Comparison of ENCODE assay signal across 7 cellular contexts in the genomic region with DNA sequence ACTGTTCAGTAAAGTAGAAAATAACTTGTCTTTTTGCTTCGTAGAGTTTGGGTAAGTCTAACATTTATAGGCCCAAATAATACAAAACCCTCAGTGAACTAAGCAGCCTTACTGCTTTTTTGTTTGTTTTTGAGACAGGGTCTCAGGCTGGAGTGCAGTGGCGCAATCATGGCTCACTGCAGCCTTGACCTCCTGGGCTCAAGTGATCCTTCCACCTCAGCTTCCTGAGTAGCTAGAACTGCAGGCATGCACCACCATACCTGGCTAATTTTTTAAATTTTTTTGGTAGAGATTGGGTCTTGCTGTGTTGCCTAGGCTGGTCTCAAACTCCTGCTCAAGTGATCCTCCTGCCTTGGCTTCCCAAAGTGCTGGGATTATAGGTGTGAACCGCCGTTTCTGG. TPM values are rescaled to one million over a fixed set of nuclear protein-coding genes. Genes with fewer than 3 reads are reported as not detected.
DNase-seq lines count a peak whose midpoint lies in the region; ATAC-seq and TF ChIP-seq lines count a peak whose summit lies in the region.
"Not testable (repeated sequence)": the region's sequence is repeated elsewhere in the genome, so short reads cannot be mapped to it uniquely, and the experiment has no call there.

No MANE protein-coding gene starts in this region.

- not testable (repeated sequence) for TF ChIP-seq POLR2A in breast epithelium (IDR thresholded peaks at IDR 0.05)

- not testable (repeated sequence) for TF ChIP-seq CTCF in HL-60 (IDR thresholded peaks at IDR 0.05; ENCODE audit: insufficient read depth, low read length); breast epithelium (IDR thresholded peaks at IDR 0.05); nephron progenitor cell (IDR thresholded peaks at IDR 0.05)

- not testable (repeated sequence) for ATAC-seq in activated T-cell treated with anti-CD3 and anti-CD28 coated beads, Interleukin-2, amount 50 U/mL, for 4 hours; stimulated activated naive CD8-positive, alpha-beta T cell treated with anti-CD3 and anti-CD28 coated beads, Interleukin-15, amount 100 ng/mL, for 72 hours
- peak; percentile 19 for ATAC-seq in left colon

- not testable (repeated sequence) for H3K4me1 ChIP-seq in breast epithelium

- peak overlapping the region; percentile 30 for H3K4me3 Mint-ChIP-seq in T-helper 1 cell treated with Interleukin-12 subunit alpha and Interleukin-12 subunit beta and Interleukin-4 antibody, amounts not matched to agents 30 μg/mL and 1 μg/mL, for 36 hours
- peak overlapping the region; percentile 43 for H3K4me3 Mint-ChIP-seq in activated T-cell treated with anti-CD3 and anti-CD28 coated beads, Interleukin-2, amount 50 U/mL, for 4 hours
- not testable (repeated sequence) for H3K4me3 Mint-ChIP-seq in nephron progenitor cell
- peak overlapping the region; percentile 65 to 79 for H3K4me3 Mint-ChIP-seq in stimulated activated naive CD8-positive, alpha-beta T cell treated with anti-CD3 and anti-CD28 coated beads, Interleukin-15, amount 100 ng/mL, for 72 hours

- not testable (repeated sequence) for H3K27me3 Mint-ChIP-seq in T-helper 1 cell treated with Interleukin-12 subunit alpha and Interleukin-12 subunit beta and Interleukin-4 antibody, amounts not matched to agents 30 μg/mL and 1 μg/mL, for 36 hours (ENCODE audit: low read depth); activated T-cell treated with anti-CD3 and anti-CD28 coated beads, Interleukin-2, amount 50 U/mL, for 4 hours (ENCODE audit: low read depth); nephron progenitor cell (ENCODE audit: low read depth, poor library complexity); stimulated activated naive CD8-positive, alpha-beta T cell treated with anti-CD3 and anti-CD28 coated beads, Interleukin-15, amount 100 ng/mL, for 72 hours

- peaks cover 28% of the 10 kb centered on the region for H3K36me3 Mint-ChIP-seq in T-helper 1 cell treated with Interleukin-12 subunit alpha and Interleukin-12 subunit beta and Interleukin-4 antibody, amounts not matched to agents 30 μg/mL and 1 μg/mL, for 36 hours (ENCODE audit: low read depth)
- H3K36me3 Mint-ChIP-seq in activated T-cell treated with anti-CD3 and anti-CD28 coated beads, Interleukin-2, amount 50 U/mL, for 4 hours (ENCODE audit: insufficient read depth) = peaks cover 11% of the 10 kb centered on the region
- H3K36me3 Mint-ChIP-seq in nephron progenitor cell (ENCODE audit: low read depth) = peaks cover 32% of the 10 kb centered on the region

- not testable (repeated sequence) for H3K4me3 ChIP-seq in HL-60 (replicated peaks; ENCODE audit: insufficient read depth, low read length); breast epithelium

- not testable (repeated sequence) for H3K27me3 ChIP-seq in HL-60 (ENCODE audit: insufficient read depth, poor library complexity, severe bottlenecking); breast epithelium

- H3K36me3 ChIP-seq in breast epithelium = not testable (repeated sequence)

- H3K27ac Mint-ChIP-seq in T-helper 1 cell treated with Interleukin-12 subunit alpha and Interleukin-12 subunit beta and Interleukin-4 antibody, amounts not matched to agents 30 μg/mL and 1 μg/mL, for 36 hours = not testable (repeated sequence)
- peak overlapping the region; percentile 84 for H3K27ac Mint-ChIP-seq in nephron progenitor cell
- H3K27ac Mint-ChIP-seq in stimulated activated naive CD8-positive, alpha-beta T cell treated with anti-CD3 and anti-CD28 coated beads, Interleukin-15, amount 100 ng/mL, for 72 hours = peak overlapping the region; percentile 87 to 88

- not testable (repeated sequence) for H3K9me3 ChIP-seq in breast epithelium

- intact Hi-C loops in breast epithelium (cut with DNase I; ENCODE audit: low total_unique reads) = not testable (repeated sequence)
- intact Hi-C loops in left colon (cut with DNase I, micrococcal nuclease) = loop anchor here in 1 of 2 donors (10.0 kb wide), 1 partner anchor 113 kb away; no protein-coding TSS in a partner anchor

- DNase-seq in HL-60 (ENCODE audit: low read depth in 1 of 2, low spot score in 1 of 2); activated T-cell treated with anti-CD3 and anti-CD28 coated beads, Interleukin-2, amount 50 U/mL, for 4 hours; breast epithelium (ENCODE audit: low spot score in 2 of 2); left colon; nephron progenitor cell; stimulated activated naive CD8-positive, alpha-beta T cell treated with anti-CD3 and anti-CD28 coated beads, Interleukin-15, amount 100 ng/mL, for 72 hours: not testable (repeated sequence)

- H3K27ac ChIP-seq in HL-60 (replicated peaks) (peak overlapping the region; percentile 81), breast epithelium (peak overlapping the region; percentile 31 to 60)

- H3K4me1 Mint-ChIP-seq in T-helper 1 cell treated with Interleukin-12 subunit alpha and Interleukin-12 subunit beta and Interleukin-4 antibody, amounts not matched to agents 30 μg/mL and 1 μg/mL, for 36 hours (ENCODE audit: low read depth) = peaks cover 34% of the 10 kb centered on the region
- H3K4me1 Mint-ChIP-seq in activated T-cell treated with anti-CD3 and anti-CD28 coated beads, Interleukin-2, amount 50 U/mL, for 4 hours (ENCODE audit: low read depth) = peaks cover 75% of the 10 kb centered on the region
- peaks cover 30% of the 10 kb centered on the region for H3K4me1 Mint-ChIP-seq in nephron progenitor cell
- H3K4me1 Mint-ChIP-seq in stimulated activated naive CD8-positive, alpha-beta T cell treated with anti-CD3 and anti-CD28 coated beads, Interleukin-15, amount 100 ng/mL, for 72 hours = peaks cover 73% of the 10 kb centered on the region

- H3K9me3 Mint-ChIP-seq in T-helper 1 cell treated with Interleukin-12 subunit alpha and Interleukin-12 subunit beta and Interleukin-4 antibody, amounts not matched to agents 30 μg/mL and 1 μg/mL, for 36 hours; activated T-cell treated with anti-CD3 and anti-CD28 coated beads, Interleukin-2, amount 50 U/mL, for 4 hours; stimulated activated naive CD8-positive, alpha-beta T cell treated with anti-CD3 and anti-CD28 coated beads, Interleukin-15, amount 100 ng/mL, for 72 hours: not testable (repeated sequence)
- peaks cover 16% of the 10 kb centered on the region for H3K9me3 Mint-ChIP-seq in nephron progenitor cell

RNA-seq across cellular contexts. Expression of a gene that starts 19.0 kb away (rescaled TPM):
- 10 to 100 TPM; 63.6 to 67.1 (median 63.6) TPM for total RNA-seq in activated T-cell treated with anti-CD3 and anti-CD28 coated beads, Interleukin-2, amount 50 U/mL, for 4 hours
- 10 to 100 TPM; 46.9 to 66.2 (median 57.8) TPM for total RNA-seq in breast epithelium
- total RNA-seq in left colon = 10 to 100 TPM; 67.4 to 68.2 TPM

RNA-seq across cellular contexts. Expression of a gene that starts 31.1 kb away (rescaled TPM):
- under 1 TPM; 0.15 to 0.21 (median 0.16) TPM for total RNA-seq in activated T-cell treated with anti-CD3 and anti-CD28 coated beads, Interleukin-2, amount 50 U/mL, for 4 hours
- 100 to 1,000 TPM in 1 of 3 donors, 10 to 100 TPM in 2; 46.2 to 155 (median 51.2) TPM for total RNA-seq in breast epithelium
- total RNA-seq in left colon = 10 to 100 TPM in 1 of 2 donors, 1 to 10 TPM in 1; 4.1 to 23.5 TPM

RNA-seq across cellular contexts. Expression of a gene that starts 43.0 kb away (rescaled TPM):
- total RNA-seq in activated T-cell treated with anti-CD3 and anti-CD28 coated beads, Interleukin-2, amount 50 U/mL, for 4 hours = 10 to 100 TPM; 22.0 to 23.2 (median 22.2) TPM
- 1 to 10 TPM; 3.3 to 6.2 (median 3.5) TPM for total RNA-seq in breast epithelium
- total RNA-seq in left colon = 1 to 10 TPM; 3.0 to 4.2 TPM

RNA-seq across cellular contexts. Expression of a gene that starts 43.6 kb away (rescaled TPM):
- total RNA-seq in activated T-cell treated with anti-CD3 and anti-CD28 coated beads, Interleukin-2, amount 50 U/mL, for 4 hours = 10 to 100 TPM; 32.2 to 36.3 (median 32.3) TPM
- total RNA-seq in breast epithelium (10 to 100 TPM; 10.8 to 18.1 (median 14.9) TPM), left colon (10 to 100 TPM; 19.0 to 22.6 TPM)

Comparison
In these comparisons a context has a peak if more than half of its experiments do, and no peak if none do; other contexts are left out.
1. RNA of a gene that starts 31.1 kb away (total RNA-seq): 46.2 to 155 TPM in breast epithelium and 4.1 to 23.5 TPM in left colon; 0.15 to 0.21 TPM in activated T-cell treated with anti-CD3 and anti-CD28 coated beads, Interleukin-2, amount 50 U/mL, for 4 hours; every median in the first group is over 4 times any median in the second.